ENCODE assay signal across 20 cellular contexts in genomic region chr1:151287767-151288500, GRCh38.
"Had no signal": no experiment of that assay in that cellular context is flagged by ENCODE, and none has a peak within 500 bp of the region (broad histone marks: within the 10 kb centered on the region; RNA-seq: fewer than 3 reads in every experiment).

No MANE protein-coding gene starts in this region.

- FAIRE-seq: astrocyte had no signal

- H3K9me3 ChIP-seq: adrenal gland, esophagus muscularis mucosa, thyroid gland had no signal

- H3K27me3 Mint-ChIP-seq: activated CD4-positive, alpha-beta T cell treated with anti-CD3 and anti-CD28 coated beads, Interleukin-2, amount 10 ng/mL, durations not matched to agents 7 days and 5 days; naive thymus-derived CD4-positive, alpha-beta T cell had no signal

- DNase-seq: activated CD4-positive, alpha-beta T cell treated with anti-CD3 and anti-CD28 coated beads, Interleukin-2, amount 10 ng/mL, durations not matched to agents 7 days and 5 days; activated CD8-positive, alpha-beta memory T cell treated with anti-CD3 and anti-CD28 coated beads, Interleukin-2, amount 50 U/mL, for 4 hours; activated gamma-delta T cell; activated T-cell treated with anti-CD3 and anti-CD28 coated beads, Interleukin-2, amount 50 U/mL, for 72 hours; adrenal gland; cerebellar nuclear complex; effector CD4-positive, alpha-beta T cell; mesenchymal stem cell; naive thymus-derived CD4-positive, alpha-beta T cell; retina; stimulated activated CD4-positive, alpha-beta T cell treated with anti-CD3 and anti-CD28 coated beads, Interleukin-12 subunit alpha, Interleukin-12 subunit beta, amount 100 ng/mL, for 4 hours; stimulated activated CD4-positive, alpha-beta T cell treated with anti-CD3 and anti-CD28 coated beads, Interleukin-1b, Interleukin-23, amount 100 ng/mL, for 48 hours; stimulated activated CD8-positive, alpha-beta memory T cell treated with anti-CD3 and anti-CD28 coated beads, Interleukin-4, amount 100 ng/mL, for 48 hours; stimulated activated naive CD4-positive, alpha-beta T cell treated with Interleukin-2 at 50 U/mL for 16 hours; T1000; thyroid gland had no signal

- H3K4me3 Mint-ChIP-seq: activated CD4-positive, alpha-beta T cell treated with anti-CD3 and anti-CD28 coated beads, Interleukin-2, amount 10 ng/mL, durations not matched to agents 7 days and 5 days; activated T-cell treated with anti-CD3 and anti-CD28 coated beads, Interleukin-2, amount 50 U/mL, for 72 hours had no signal

- H3K4me3 ChIP-seq: adrenal gland, esophagus muscularis mucosa, thyroid gland had no signal

- ATAC-seq: activated CD4-positive, CD25-positive, alpha-beta regulatory T cell treated with anti-CD3 and anti-CD28 coated beads, Interleukin-2, amount 50 U/mL, for 24 hours; activated naive CD4-positive, alpha-beta T cell treated with anti-CD3 and anti-CD28 coated beads, Interleukin-2, amount 50 U/mL, for 72 hours; activated T-cell treated with anti-CD3 and anti-CD28 coated beads, Interleukin-2, amount 50 U/mL, for 72 hours; naive thymus-derived CD4-positive, alpha-beta T cell had no signal

- H3K27ac Mint-ChIP-seq: activated CD4-positive, alpha-beta T cell treated with anti-CD3 and anti-CD28 coated beads, Interleukin-2, amount 10 ng/mL, durations not matched to agents 7 days and 5 days; activated T-cell treated with anti-CD3 and anti-CD28 coated beads, Interleukin-2, amount 50 U/mL, for 72 hours had no signal

- H3K27me3 ChIP-seq: adrenal gland, esophagus muscularis mucosa, thyroid gland had no signal

- H3K9me3 Mint-ChIP-seq: activated CD4-positive, alpha-beta T cell treated with anti-CD3 and anti-CD28 coated beads, Interleukin-2, amount 10 ng/mL, durations not matched to agents 7 days and 5 days; activated naive CD4-positive, alpha-beta T cell treated with anti-CD3 and anti-CD28 coated beads, Interleukin-2, amount 50 U/mL, for 72 hours; activated T-cell treated with anti-CD3 and anti-CD28 coated beads, Interleukin-2, amount 50 U/mL, for 72 hours; naive thymus-derived CD4-positive, alpha-beta T cell had no signal

- H3K27ac ChIP-seq: adrenal gland, thyroid gland had no signal
